Comparison of ENCODE assay signal across 19 cellular contexts in the genomic region with DNA sequence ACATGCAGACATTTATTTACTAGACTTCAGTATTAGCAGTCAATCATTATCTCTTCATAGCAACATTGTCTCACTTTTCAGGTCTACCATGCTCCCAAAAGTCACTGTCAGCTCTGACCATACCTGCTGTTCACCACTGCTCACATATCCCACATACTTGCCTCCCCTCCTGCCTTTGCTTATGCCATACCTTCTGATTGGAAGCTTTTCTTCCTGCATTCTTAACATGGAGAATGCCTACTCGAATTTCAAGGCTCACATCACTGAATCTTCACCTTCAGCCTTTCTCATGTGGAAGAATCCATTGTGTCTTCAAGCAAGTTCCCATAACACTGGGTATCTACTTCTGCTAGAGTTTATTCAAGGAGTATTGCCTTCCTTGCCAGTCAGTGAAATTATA.
"Had no signal": no experiment of that assay in that cellular context is flagged by ENCODE, and none has a peak within 500 bp of the region (broad histone marks: within the 10 kb centered on the region; RNA-seq: fewer than 3 reads in every experiment).

No MANE protein-coding gene starts in this region.

- H3K27me3 Mint-ChIP-seq: dendritic cell treated with granulocyte-macrophage colony-stimulating factor and Interleukin-4, amounts not matched to agents 40 ng/mL and 50 ng/mL, for 4 days; stimulated activated naive B cell treated with anti-CD40 and anti-IgM and Interleukin-4, amounts not matched to agents 10 μg/mL and 1 μg/mL and 100 μg/mL, for 72 hours; stimulated activated naive CD8-positive, alpha-beta T cell treated with anti-CD3 and anti-CD28 coated beads, Interleukin-15, Interleukin-2, amounts not matched to agents 100 ng/mL and 50 ng/mL, for 24 hours had no signal

- DNase-seq: effector CD8-positive, alpha-beta T cell; immature natural killer cell; left ventricle myocardium superior; lower lobe of right lung; natural killer cell; stimulated activated naive B cell treated with anti-CD40 and anti-IgM and Interleukin-4, amounts not matched to agents 10 μg/mL and 1 μg/mL and 100 μg/mL, for 72 hours; upper lobe of left lung had no signal

- H3K4me1 ChIP-seq: colonic mucosa, gastrocnemius medialis, pancreas, tibial nerve had no signal

- H3K9me3 ChIP-seq: colonic mucosa, gastrocnemius medialis, lower lobe of right lung, neutrophil, pancreas, thoracic aorta, tibial nerve, upper lobe of left lung had no signal

- H3K27ac ChIP-seq: colonic mucosa, epithelial cell of prostate, gastrocnemius medialis, lower lobe of right lung, neutrophil, pancreas, skin epidermis, thoracic aorta, tibial nerve, upper lobe of left lung had no signal

- H3K36me3 ChIP-seq: colonic mucosa, gastrocnemius medialis, lower lobe of right lung, neutrophil, pancreas, thoracic aorta, tibial nerve, upper lobe of left lung had no signal

- H3K4me3 ChIP-seq: colonic mucosa, gastrocnemius medialis, lower lobe of right lung, pancreas, skin epidermis, thoracic aorta, tibial nerve, upper lobe of left lung had no signal

- H3K36me3 Mint-ChIP-seq: immature natural killer cell; natural killer cell; stimulated activated naive B cell treated with anti-CD40 and anti-IgM and Interleukin-4, amounts not matched to agents 10 μg/mL and 1 μg/mL and 100 μg/mL, for 72 hours had no signal

- H3K27ac Mint-ChIP-seq: dendritic cell treated with granulocyte-macrophage colony-stimulating factor and Interleukin-4, amounts not matched to agents 40 ng/mL and 50 ng/mL, for 4 days; endodermal cell; immature natural killer cell; natural killer cell; stimulated activated naive B cell treated with anti-CD40 and anti-IgM and Interleukin-4, amounts not matched to agents 10 μg/mL and 1 μg/mL and 100 μg/mL, for 72 hours; stimulated activated naive CD8-positive, alpha-beta T cell treated with anti-CD3 and anti-CD28 coated beads, Interleukin-15, Interleukin-2, amounts not matched to agents 100 ng/mL and 50 ng/mL, for 24 hours had no signal

- ATAC-seq: gastrocnemius medialis; left ventricle myocardium superior; lower lobe of right lung; natural killer cell; stimulated activated naive B cell treated with anti-CD40 and anti-IgM and Interleukin-4, amounts not matched to agents 10 μg/mL and 1 μg/mL and 100 μg/mL, for 72 hours had no signal

- H3K27me3 ChIP-seq: colonic mucosa, gastrocnemius medialis, neutrophil, pancreas, tibial nerve, upper lobe of left lung had no signal

- H3K4me3 Mint-ChIP-seq: dendritic cell treated with granulocyte-macrophage colony-stimulating factor and Interleukin-4, amounts not matched to agents 40 ng/mL and 50 ng/mL, for 4 days; endodermal cell; immature natural killer cell; natural killer cell; stimulated activated naive B cell treated with anti-CD40 and anti-IgM and Interleukin-4, amounts not matched to agents 10 μg/mL and 1 μg/mL and 100 μg/mL, for 72 hours; stimulated activated naive CD8-positive, alpha-beta T cell treated with anti-CD3 and anti-CD28 coated beads, Interleukin-15, Interleukin-2, amounts not matched to agents 100 ng/mL and 50 ng/mL, for 24 hours had no signal

- FAIRE-seq: pancreas, urothelium cell line had no signal

- H3K4me1 Mint-ChIP-seq: natural killer cell had no signal

- H3K9me3 Mint-ChIP-seq: dendritic cell treated with granulocyte-macrophage colony-stimulating factor and Interleukin-4, amounts not matched to agents 40 ng/mL and 50 ng/mL, for 4 days; endodermal cell; stimulated activated naive CD8-positive, alpha-beta T cell treated with anti-CD3 and anti-CD28 coated beads, Interleukin-15, Interleukin-2, amounts not matched to agents 100 ng/mL and 50 ng/mL, for 24 hours had no signal
